Comparison of ENCODE assay signal across 9 cellular contexts in the genomic region with DNA sequence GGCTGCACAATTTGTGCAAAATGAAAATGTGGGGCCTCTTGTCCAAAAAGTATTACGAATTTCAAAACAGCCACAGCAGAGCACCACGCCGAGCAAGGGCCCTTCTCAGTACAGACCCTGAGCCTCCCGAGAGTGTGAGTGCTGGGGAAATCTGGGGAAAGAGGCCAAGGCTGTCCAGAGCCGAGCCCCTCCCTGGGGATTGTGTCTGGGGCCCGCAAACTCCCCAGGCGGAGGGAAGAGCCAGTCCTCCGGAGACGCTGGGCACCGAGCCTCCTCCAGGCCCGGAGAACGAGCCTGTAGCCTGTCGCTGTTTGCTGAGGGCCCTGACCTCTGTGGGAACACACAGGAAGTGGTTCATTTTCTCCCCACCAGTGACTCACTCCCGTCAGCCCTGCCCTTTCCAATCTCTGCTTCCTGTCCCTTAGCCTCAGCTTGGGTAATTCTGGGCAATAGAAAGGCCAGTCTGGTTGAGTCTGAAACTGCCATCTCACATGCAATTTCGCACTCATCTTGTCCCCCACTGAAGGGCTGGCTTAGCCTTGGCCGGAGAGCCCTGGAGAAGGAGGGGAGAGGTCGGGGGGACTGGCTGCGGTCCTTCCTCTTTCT. TPM values are rescaled to one million over a fixed set of nuclear protein-coding genes. Genes with fewer than 3 reads are reported as not detected.
DNase-seq lines count a peak whose midpoint lies in the region; ATAC-seq and TF ChIP-seq lines count a peak whose summit lies in the region.
"Had no signal": no experiment of that assay in that cellular context is flagged by ENCODE, and none has a peak within 500 bp of the region (broad histone marks: within the 10 kb centered on the region; RNA-seq: fewer than 3 reads in every experiment).

No MANE protein-coding gene starts in this region.

- TF ChIP-seq CTCF in neural progenitor cell (IDR thresholded peaks at IDR 0.05), result no peak

- peak overlapping the region; percentile 87 for H3K27ac Mint-ChIP-seq in neural progenitor cell

- H3K9me3 ChIP-seq in neural progenitor cell (ENCODE audit: low read depth) (no peaks in the 10 kb centered on the region), subcutaneous abdominal adipose tissue (ENCODE audit: control insufficient read depth in 5 of 5, low read length in 5 of 5) (no peaks in the 10 kb centered on the region)

- DNase-seq in NCI-H1417 (lab: John Stamatoyannopoulos, UW) (peak in 2 of 3 experiments; percentile 32 to 53), NCI-H1417 treated with DMSO at 0.1 percent for 48 hours (lab: John Stamatoyannopoulos, UW) (no peak), NOMO-1 treated with DMSO at 0.1 percent for 48 hours (lab: John Stamatoyannopoulos, UW; ENCODE audit: unreplicated experiment) (peak; percentile 97), neural progenitor cell (ENCODE audit: low spot score) (no peak)
- DNase-seq in activated CD8-positive, alpha-beta memory T cell treated with anti-CD3 and anti-CD28 coated beads, Interleukin-2, amount 50 U/mL, for 4 hours, result peak; percentile 68

- H3K27me3 Mint-ChIP-seq in neural progenitor cell (ENCODE audit: insufficient read depth, low read depth), result peaks cover 10% of the 10 kb centered on the region

- H3F3A ChIP-seq in neural progenitor cell (ENCODE audit: low read depth), result peaks cover 4% of the 10 kb centered on the region

- H2AFZ ChIP-seq in neural progenitor cell (replicated peaks), result no peak overlapping the region

- H3K4me1 ChIP-seq in neural progenitor cell, result no peaks in the 10 kb centered on the region
- H3K4me1 ChIP-seq in subcutaneous abdominal adipose tissue (ENCODE audit: control insufficient read depth in 5 of 5, insufficient read depth in 5 of 5, low read length in 5 of 5), result peaks cover 9 to 29% (median 25%) of the 10 kb centered on the region in 5 donors

- no peaks in the 10 kb centered on the region for H3K36me3 Mint-ChIP-seq in neural progenitor cell

- H3K27me3 ChIP-seq in neural progenitor cell, result no peaks in the 10 kb centered on the region
- peaks cover 0 to 2% (median 0%) of the 10 kb centered on the region in 5 donors for H3K27me3 ChIP-seq in subcutaneous abdominal adipose tissue (ENCODE audit: control insufficient read depth in 5 of 5, insufficient read depth in 4 of 5, low read length in 5 of 5)

- ATAC-seq in HG02852 (IDR thresholded peaks at IDR 0.05; ENCODE audit: unreplicated experiment), result peak; percentile 93
- ATAC-seq in esophagus mucosa, result peak; percentile 89

- H3K4me1 Mint-ChIP-seq in neural progenitor cell, result peaks cover 27% of the 10 kb centered on the region

- H3K79me2 ChIP-seq in neural progenitor cell (ENCODE audit: low read depth), result no peaks in the 10 kb centered on the region

- H3K9ac ChIP-seq in neural progenitor cell (no peak overlapping the region), subcutaneous abdominal adipose tissue (ENCODE audit: low read length in 5 of 5) (peak overlapping the region; percentile 53 to 89 (median 70))

- H3K4me3 ChIP-seq in neural progenitor cell, result no peak overlapping the region
- peak overlapping the region; percentile 14 to 54 (median 41) for H3K4me3 ChIP-seq in subcutaneous abdominal adipose tissue (ENCODE audit: low read depth in 1 of 5, low read length in 5 of 5)

- no peaks in the 10 kb centered on the region for H3K9me3 Mint-ChIP-seq in neural progenitor cell

- no peak overlapping the region for H3K4me3 Mint-ChIP-seq in neural progenitor cell

- H3K27ac ChIP-seq in neural progenitor cell (no peak overlapping the region), subcutaneous abdominal adipose tissue (ENCODE audit: low read depth, low read length) (peak overlapping the region; percentile 92)
- H3K27ac ChIP-seq: 22Rv1 had no signal

- H4K20me1 ChIP-seq in neural progenitor cell (ENCODE audit: low read depth), result no peaks in the 10 kb centered on the region

- H3K36me3 ChIP-seq in neural progenitor cell (no peaks in the 10 kb centered on the region), subcutaneous abdominal adipose tissue (ENCODE audit: control insufficient read depth in 5 of 5, insufficient read depth in 5 of 5, low read length in 5 of 5) (peaks cover 0 to 2% (median 0%) of the 10 kb centered on the region in 5 donors)

- no peak overlapping the region for H3K4me2 ChIP-seq in neural progenitor cell

RNA-seq across cellular contexts. Expression of gene GNA12, which starts 19.5 kb away (rescaled TPM):
- 7.5 TPM for total RNA-seq in esophagus mucosa
- 32.2 and 34.7 TPM in 2 replicates for total RNA-seq in neural progenitor cell (ENCODE audit: low replicate concordance)

Comparison
In these comparisons a context has a peak if more than half of its experiments do, and no peak if none do; other contexts are left out.
1. DNase-seq: peak in NCI-H1417 (2 of 3), NOMO-1 treated with DMSO at 0.1 percent for 48 hours (single experiment) and activated CD8-positive, alpha-beta memory T cell treated with anti-CD3 and anti-CD28 coated beads, Interleukin-2, amount 50 U/mL, for 4 hours (single experiment); none in NCI-H1417 treated with DMSO at 0.1 percent for 48 hours (single experiment) and neural progenitor cell (single experiment).